1 cellular context compared by ENCODE assay signal in the genomic region with DNA sequence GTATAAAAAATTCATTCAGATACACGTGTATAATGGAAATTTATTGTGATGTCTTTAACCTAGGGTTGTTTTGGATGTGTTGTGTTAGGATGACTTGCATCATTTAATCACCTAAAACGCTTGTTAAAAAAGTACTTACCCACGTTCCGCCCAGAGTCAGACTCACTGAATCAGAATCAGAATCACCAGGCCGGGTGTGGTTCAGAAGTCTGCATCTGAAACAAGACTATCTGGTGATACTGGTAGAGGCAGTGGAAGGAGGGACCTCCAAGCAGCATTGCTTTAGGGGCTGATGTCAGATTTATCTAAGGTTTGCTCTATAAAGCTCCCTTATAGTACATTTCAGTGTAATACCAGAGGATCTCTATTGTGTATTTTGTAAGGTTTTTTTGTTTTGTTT.
TF ChIP-seq lines count a peak whose summit lies in the region.

No MANE protein-coding gene starts in this region.

TF ChIP-seq in GM23338, 12 proteins besides CTCF, POLR2A, EP300 and RAD21 (continued from another document):
- TF ChIP-seq ZNF462 (CRISPR knock-in tag; IDR thresholded peaks at IDR 0.05) (no peak), ZNF114 (CRISPR knock-in tag; IDR thresholded peaks at IDR 0.05) (no peak), NANOG (IDR thresholded peaks at IDR 0.05; ENCODE audit: borderline replicate concordance) (no peak), EZH2phosphoT487 (IDR thresholded peaks at IDR 0.05; ENCODE audit: unreplicated experiment) (no peak), ZNF331 (CRISPR knock-in tag; IDR thresholded peaks at IDR 0.05; ENCODE audit: low read depth) (no peak), EZH2 (IDR thresholded peaks at IDR 0.05; ENCODE audit: low read depth, unreplicated experiment) (no peak), JUNB (IDR thresholded peaks at IDR 0.05; ENCODE audit: unreplicated experiment) (no peak)
- TF ChIP-seq, protein P1, sequence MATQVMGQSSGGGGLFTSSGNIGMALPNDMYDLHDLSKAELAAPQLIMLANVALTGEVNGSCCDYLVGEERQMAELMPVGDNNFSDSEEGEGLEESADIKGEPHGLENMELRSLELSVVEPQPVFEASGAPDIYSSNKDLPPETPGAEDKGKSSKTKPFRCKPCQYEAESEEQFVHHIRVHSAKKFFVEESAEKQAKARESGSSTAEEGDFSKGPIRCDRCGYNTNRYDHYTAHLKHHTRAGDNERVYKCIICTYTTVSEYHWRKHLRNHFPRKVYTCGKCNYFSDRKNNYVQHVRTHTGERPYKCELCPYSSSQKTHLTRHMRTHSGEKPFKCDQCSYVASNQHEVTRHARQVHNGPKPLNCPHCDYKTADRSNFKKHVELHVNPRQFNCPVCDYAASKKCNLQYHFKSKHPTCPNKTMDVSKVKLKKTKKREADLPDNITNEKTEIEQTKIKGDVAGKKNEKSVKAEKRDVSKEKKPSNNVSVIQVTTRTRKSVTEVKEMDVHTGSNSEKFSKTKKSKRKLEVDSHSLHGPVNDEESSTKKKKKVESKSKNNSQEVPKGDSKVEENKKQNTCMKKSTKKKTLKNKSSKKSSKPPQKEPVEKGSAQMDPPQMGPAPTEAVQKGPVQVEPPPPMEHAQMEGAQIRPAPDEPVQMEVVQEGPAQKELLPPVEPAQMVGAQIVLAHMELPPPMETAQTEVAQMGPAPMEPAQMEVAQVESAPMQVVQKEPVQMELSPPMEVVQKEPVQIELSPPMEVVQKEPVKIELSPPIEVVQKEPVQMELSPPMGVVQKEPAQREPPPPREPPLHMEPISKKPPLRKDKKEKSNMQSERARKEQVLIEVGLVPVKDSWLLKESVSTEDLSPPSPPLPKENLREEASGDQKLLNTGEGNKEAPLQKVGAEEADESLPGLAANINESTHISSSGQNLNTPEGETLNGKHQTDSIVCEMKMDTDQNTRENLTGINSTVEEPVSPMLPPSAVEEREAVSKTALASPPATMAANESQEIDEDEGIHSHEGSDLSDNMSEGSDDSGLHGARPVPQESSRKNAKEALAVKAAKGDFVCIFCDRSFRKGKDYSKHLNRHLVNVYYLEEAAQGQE (IDR thresholded peaks at IDR 0.05; ENCODE audit: unreplicated experiment): no peak
- TF ChIP-seq, protein P2, sequence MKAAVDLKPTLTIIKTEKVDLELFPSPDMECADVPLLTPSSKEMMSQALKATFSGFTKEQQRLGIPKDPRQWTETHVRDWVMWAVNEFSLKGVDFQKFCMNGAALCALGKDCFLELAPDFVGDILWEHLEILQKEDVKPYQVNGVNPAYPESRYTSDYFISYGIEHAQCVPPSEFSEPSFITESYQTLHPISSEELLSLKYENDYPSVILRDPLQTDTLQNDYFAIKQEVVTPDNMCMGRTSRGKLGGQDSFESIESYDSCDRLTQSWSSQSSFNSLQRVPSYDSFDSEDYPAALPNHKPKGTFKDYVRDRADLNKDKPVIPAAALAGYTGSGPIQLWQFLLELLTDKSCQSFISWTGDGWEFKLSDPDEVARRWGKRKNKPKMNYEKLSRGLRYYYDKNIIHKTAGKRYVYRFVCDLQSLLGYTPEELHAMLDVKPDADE (IDR thresholded peaks at IDR 0.05): no peak
TF ChIP-seq in GM23338: peak in this region for 0.
